8 cellular contexts compared by ENCODE assay signal in the genomic region with DNA sequence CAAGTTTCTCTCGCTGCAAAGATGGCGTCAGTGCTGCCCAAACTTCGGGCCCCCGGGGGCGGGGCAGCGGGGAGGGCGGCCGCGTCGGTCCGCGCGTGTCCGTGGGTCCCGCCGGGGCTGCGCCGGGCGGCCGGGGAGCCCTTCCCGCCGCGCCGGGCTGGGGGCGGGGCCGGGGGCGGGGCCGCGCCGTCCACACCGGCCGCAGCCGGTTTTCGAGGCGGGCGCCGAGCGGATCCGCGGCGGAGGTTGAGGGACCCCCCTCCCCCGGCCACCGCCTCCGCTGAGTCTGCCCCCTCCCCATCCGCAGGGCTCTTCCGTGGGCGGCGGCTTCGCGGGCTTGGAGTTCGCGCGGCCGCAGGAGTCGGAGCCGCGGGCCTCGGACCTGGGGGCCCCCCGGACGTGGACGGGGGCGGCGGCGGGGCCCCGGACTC. TPM values are rescaled to one million over a fixed set of nuclear protein-coding genes. Genes with fewer than 3 reads are reported as not detected.
A peak's percentile ranks its signal among the peaks of the same experiment; 100 is the strongest.
DNase-seq lines count a peak whose midpoint lies in the region; ATAC-seq lines count a peak whose summit lies in the region.

No MANE protein-coding gene starts in this region.

- peak overlapping the region; percentile 60 for H3K4me3 ChIP-seq in GM08714 (ENCODE audit: low read length)
- H3K4me3 ChIP-seq in stomach smooth muscle (ENCODE audit: low read length in 2 of 2), result peak overlapping the region; percentile 71 to 81

- peak overlapping the region; percentile 53 to 76 for H3K9ac ChIP-seq in stomach smooth muscle (ENCODE audit: low read length in 2 of 2)

- H3K27ac ChIP-seq in stomach smooth muscle (ENCODE audit: low read length), result peak overlapping the region; percentile 87

- H3K27me3 ChIP-seq in stomach smooth muscle (ENCODE audit: control insufficient read depth in 1 of 2, insufficient read depth in 2 of 2, low read length in 2 of 2), result no peaks in the 10 kb centered on the region

- peaks cover 34% of the 10 kb centered on the region for H3K4me1 ChIP-seq in stomach smooth muscle (ENCODE audit: control insufficient read depth, insufficient read depth, low read length)

- DNase-seq in T-helper 2 cell, result peak in 4 of 5 experiments; percentile 42 to 79 (median 52)
- DNase-seq in dermis blood vessel endothelial cell, result peak; percentile 30
- DNase-seq in left lobe of liver (ENCODE audit: low spot score), result peak; percentile 79
- no peak for DNase-seq in NAMALWA (ENCODE audit: low spot score)
- DNase-seq in SHP77 treated with DMSO at 0.1 percent for 48 hours (lab: John Stamatoyannopoulos, UW), result no peak

- no peaks in the 10 kb centered on the region for H3K36me3 ChIP-seq in stomach smooth muscle (ENCODE audit: control insufficient read depth in 2 of 2, insufficient read depth in 2 of 2, low read length in 2 of 2)

- H3K9me3 ChIP-seq in stomach smooth muscle (ENCODE audit: control insufficient read depth in 2 of 2, low read length in 2 of 2), result no peaks in the 10 kb centered on the region

- peak; percentile 11 for ATAC-seq in HG03039 (IDR thresholded peaks at IDR 0.05; ENCODE audit: unreplicated experiment)
- peak; percentile 5 for ATAC-seq in left lobe of liver

RNA-seq across cellular contexts. Expression of a gene that starts 0.5 kb away (rescaled TPM):
- total RNA-seq in dermis blood vessel endothelial cell, result 11.7 and 24.1 TPM in 2 replicates
- 195 TPM for total RNA-seq in left lobe of liver

RNA-seq across cellular contexts. Expression of a gene that starts 3.6 kb away (rescaled TPM):
- 3.4 and 3.7 TPM in 2 replicates for total RNA-seq in dermis blood vessel endothelial cell
- total RNA-seq in left lobe of liver, result 122 TPM

RNA-seq across cellular contexts. Expression of a gene that starts 32.2 kb away (rescaled TPM):
- 25.6 and 29.1 TPM in 2 replicates for total RNA-seq in dermis blood vessel endothelial cell
- total RNA-seq in left lobe of liver, result 64.1 TPM

RNA-seq across cellular contexts. Expression of a gene that starts 32.3 kb away (rescaled TPM):
- total RNA-seq in dermis blood vessel endothelial cell (46.9 and 48.3 TPM in 2 replicates), left lobe of liver (23.6 TPM)

RNA-seq across cellular contexts. Expression of a gene that starts 43.6 kb away (rescaled TPM):
- total RNA-seq in dermis blood vessel endothelial cell (16.8 and 22.0 TPM in 2 replicates), left lobe of liver (0.40 TPM)

Comparison
In these comparisons a context has a peak if more than half of its experiments do, and no peak if none do; other contexts are left out.
1. DNase-seq: peak in T-helper 2 cell (4 of 5), dermis blood vessel endothelial cell (single experiment) and left lobe of liver (single experiment); none in NAMALWA (single experiment) and SHP77 treated with DMSO at 0.1 percent for 48 hours (single experiment).
2. RNA of a gene that starts 3.6 kb away (total RNA-seq): 122 TPM in left lobe of liver (single experiment); 3.4 to 3.7 TPM in dermis blood vessel endothelial cell; every median in the first group is over 10 times any median in the second.